1 cellular context compared by ENCODE assay signal in genomic region chr22:36196254-36197064, GRCh38.
TF ChIP-seq lines count a peak whose summit lies in the region.

No MANE protein-coding gene starts in this region.

TF ChIP-seq in K562, 482 proteins besides CTCF, POLR2A, EP300 and RAD21:
- no peak for TF ChIP-seq RREB1 (CRISPR knock-in tag; IDR thresholded peaks at IDR 0.05)
- TF ChIP-seq ARHGAP35 (IDR thresholded peaks at IDR 0.05; ENCODE audit: partially characterized antibody): no peak
- no peak for TF ChIP-seq ARID2 (IDR thresholded peaks at IDR 0.05)
- no peak for TF ChIP-seq FOXA3 (CRISPR knock-in tag; conservative IDR thresholded peaks at IDR 0.05 in 1 of 2, IDR thresholded peaks at IDR 0.05 in 1 of 2)
- TF ChIP-seq AFF1 (IDR thresholded peaks at IDR 0.05; ENCODE audit: low read depth in 1 of 2, partially characterized antibody in 2 of 2): no peak
- TF ChIP-seq JUN (IDR thresholded peaks at IDR 0.05; ENCODE audit: borderline replicate concordance, low read depth, low read length): no peak
- no peak for TF ChIP-seq JUN (CRISPR knock-in tag; IDR thresholded peaks at IDR 0.05; ENCODE audit: borderline replicate concordance)
- no peak for TF ChIP-seq PHB (CRISPR knock-in tag; IDR thresholded peaks at IDR 0.05)
- no peak for TF ChIP-seq HMGN3 (IDR thresholded peaks at IDR 0.05; ENCODE audit: borderline replicate concordance, extremely low read depth, insufficient read length, low read depth, low read length)
- TF ChIP-seq GTF3C2 (IDR thresholded peaks at IDR 0.05; ENCODE audit: borderline replicate concordance, extremely low read depth, insufficient read length): no peak
- no peak for TF ChIP-seq REST (CRISPR knock-in tag; IDR thresholded peaks at IDR 0.05; ENCODE audit: low read depth)
- TF ChIP-seq DACH1 (IDR thresholded peaks at IDR 0.05; ENCODE audit: partially characterized antibody): no peak
- TF ChIP-seq DNMT1 (IDR thresholded peaks at IDR 0.05): no peak
- TF ChIP-seq KDM4B (IDR thresholded peaks at IDR 0.05; ENCODE audit: borderline replicate concordance in 2 of 2, low read depth in 1 of 2): no peak
- TF ChIP-seq HNRNPUL1 (IDR thresholded peaks at IDR 0.05; ENCODE audit: low read length): no peak
- TF ChIP-seq RB1 (IDR thresholded peaks at IDR 0.05; ENCODE audit: low read depth): no peak
- no peak for TF ChIP-seq ZNF324 (CRISPR knock-in tag; IDR thresholded peaks at IDR 0.05)
- TF ChIP-seq KLF16 (IDR thresholded peaks at IDR 0.05): no peak
- TF ChIP-seq HLTF (IDR thresholded peaks at IDR 0.05): no peak
- no peak for TF ChIP-seq CTCFL (IDR thresholded peaks at IDR 0.05; ENCODE audit: borderline replicate concordance, insufficient read depth, low read depth, low read length, poor library complexity, severe bottlenecking)
